Comparison of ENCODE assay signal across 13 cellular contexts in genomic region chr9:21615018-21615417, GRCh38.
"Had no signal": no experiment of that assay in that cellular context is flagged by ENCODE, and none has a peak within 500 bp of the region (broad histone marks: within the 10 kb centered on the region; RNA-seq: fewer than 3 reads in every experiment).

No MANE protein-coding gene starts in this region.

- H3K27ac ChIP-seq: ascending aorta, cardiac muscle cell, right atrium auricular region, skin epidermis, tibial artery, vagina had no signal

- H3K36me3 Mint-ChIP-seq: activated naive CD4-positive, alpha-beta T cell treated with anti-CD3 and anti-CD28 coated beads, Interleukin-2, amount 50 U/mL, for 72 hours; stimulated activated effector memory CD8-positive, alpha-beta T cell treated with anti-CD3 and anti-CD28 coated beads, Interleukin-12 subunit alpha, Interleukin-12 subunit beta, amount 100 ng/mL, for 72 hours had no signal

- DNase-seq: activated CD4-positive, alpha-beta T cell treated with anti-CD3 and anti-CD28 coated beads, Interleukin-2, amount 50 U/mL, for 1 hour; kidney glomerular epithelial cell; midbrain; tibial artery had no signal

- H3K4me3 ChIP-seq: ascending aorta, cardiac muscle cell, right atrium auricular region, skin epidermis, tibial artery, vagina had no signal

- FAIRE-seq: colon had no signal

- H3K4me1 ChIP-seq: ascending aorta, right atrium auricular region, tibial artery, vagina had no signal

- ATAC-seq: activated naive CD4-positive, alpha-beta T cell treated with anti-CD3 and anti-CD28 coated beads, Interleukin-2, amount 50 U/mL, for 72 hours; stimulated activated effector memory CD8-positive, alpha-beta T cell treated with anti-CD3 and anti-CD28 coated beads, Interleukin-12 subunit alpha, Interleukin-12 subunit beta, amount 100 ng/mL, for 72 hours had no signal

- H3K9me3 ChIP-seq: ascending aorta, right atrium auricular region, tibial artery, vagina had no signal

- H3K27ac Mint-ChIP-seq: activated naive CD4-positive, alpha-beta T cell treated with anti-CD3 and anti-CD28 coated beads, Interleukin-2, amount 50 U/mL, for 72 hours; stimulated activated effector memory CD8-positive, alpha-beta T cell treated with anti-CD3 and anti-CD28 coated beads, Interleukin-12 subunit alpha, Interleukin-12 subunit beta, amount 100 ng/mL, for 72 hours; T-helper 1 cell treated with Interleukin-12 subunit alpha and Interleukin-12 subunit beta and Interleukin-4 antibody, amounts not matched to agents 30 μg/mL and 1 μg/mL, for 36 hours had no signal

- H3K9me3 Mint-ChIP-seq: activated naive CD4-positive, alpha-beta T cell treated with anti-CD3 and anti-CD28 coated beads, Interleukin-2, amount 50 U/mL, for 72 hours; stimulated activated effector memory CD8-positive, alpha-beta T cell treated with anti-CD3 and anti-CD28 coated beads, Interleukin-12 subunit alpha, Interleukin-12 subunit beta, amount 100 ng/mL, for 72 hours; T-helper 1 cell treated with Interleukin-12 subunit alpha and Interleukin-12 subunit beta and Interleukin-4 antibody, amounts not matched to agents 30 μg/mL and 1 μg/mL, for 36 hours had no signal

- H3K36me3 ChIP-seq: ascending aorta, cardiac muscle cell, right atrium auricular region, tibial artery, vagina had no signal

- H3K27me3 ChIP-seq: ascending aorta, cardiac muscle cell, right atrium auricular region, tibial artery, vagina had no signal

- H3K4me3 Mint-ChIP-seq: stimulated activated effector memory CD8-positive, alpha-beta T cell treated with anti-CD3 and anti-CD28 coated beads, Interleukin-12 subunit alpha, Interleukin-12 subunit beta, amount 100 ng/mL, for 72 hours; T-helper 1 cell treated with Interleukin-12 subunit alpha and Interleukin-12 subunit beta and Interleukin-4 antibody, amounts not matched to agents 30 μg/mL and 1 μg/mL, for 36 hours had no signal
